Comparison of ENCODE assay signal across 29 cellular contexts in the genomic region with DNA sequence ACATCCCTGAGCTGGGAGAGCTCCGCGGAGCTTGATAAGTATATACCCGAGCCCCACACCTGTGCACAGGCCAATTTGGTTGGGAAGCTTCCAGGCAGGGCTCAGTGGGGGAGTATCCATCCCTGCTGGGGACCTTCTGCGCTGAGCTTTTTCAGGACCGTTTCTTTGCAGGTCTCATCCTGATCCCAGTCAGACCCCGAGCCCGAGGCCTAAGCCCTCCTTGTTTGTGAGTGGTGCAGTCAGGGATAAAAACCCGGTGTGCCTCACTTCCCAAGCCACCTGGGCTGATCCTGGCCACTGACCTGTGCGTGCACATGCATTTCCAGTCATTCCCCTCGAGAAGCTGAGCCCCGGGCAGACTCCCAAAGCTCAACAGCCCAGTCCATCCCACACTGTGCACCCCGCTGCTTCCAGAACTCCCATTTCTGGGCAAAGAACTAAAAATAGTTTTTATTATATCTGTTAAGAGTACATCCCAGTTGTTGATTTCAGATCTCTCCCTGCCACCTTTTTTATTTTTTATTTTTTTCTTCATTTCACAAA. TPM values are rescaled to one million over a fixed set of nuclear protein-coding genes. Genes with fewer than 3 reads are reported as not detected.
"Had no signal": no experiment of that assay in that cellular context is flagged by ENCODE, and none has a peak within 500 bp of the region (broad histone marks: within the 10 kb centered on the region; RNA-seq: fewer than 3 reads in every experiment).

No MANE protein-coding gene starts in this region.

- H3K27me3 Mint-ChIP-seq: activated B cell treated with CpG ODN at 0.5 μM for 24 hours; activated CD4-positive, alpha-beta memory T cell treated with anti-CD3 and anti-CD28 coated beads for 36 hours; activated naive CD4-positive, alpha-beta T cell treated with anti-CD3 and anti-CD28 coated beads, Interleukin-2, amount 10 ng/mL, durations not matched to agents 7 days and 5 days; activated naive CD8-positive, alpha-beta T cell; activated naive CD8-positive, alpha-beta T cell treated with anti-CD3 and anti-CD28 coated beads, Interleukin-2, amount 50 U/mL, for 24 hours; central memory CD8-positive, alpha-beta T cell had no signal

- H3K27me3 ChIP-seq: brain microvascular endothelial cell, SJSA1 had no signal

- H3K9me3 Mint-ChIP-seq: activated B cell treated with CpG ODN at 0.5 μM for 24 hours; activated CD4-positive, alpha-beta memory T cell treated with anti-CD3 and anti-CD28 coated beads for 36 hours; activated naive CD4-positive, alpha-beta T cell treated with anti-CD3 and anti-CD28 coated beads, Interleukin-2, amount 10 ng/mL, durations not matched to agents 7 days and 5 days; activated naive CD8-positive, alpha-beta T cell treated with anti-CD3 and anti-CD28 coated beads, Interleukin-2, amount 50 U/mL, for 24 hours; activated T-cell treated with anti-CD3 and anti-CD28 coated beads, Interleukin-2, amount 50 U/mL, for 4 hours; activated T-helper 1 cell treated with anti-CD3 and anti-CD28 coated beads, Interleukin-12 subunit alpha, Interleukin-12 subunit beta, Interleukin-2, Interleukin-4 antibody, amounts not matched to agents 30 ng/mL and 10 ng/mL and 1 ng/mL, durations not matched to agents 14 hours and 24 hours and 36 hours; central memory CD8-positive, alpha-beta T cell had no signal

- ATAC-seq: activated naive CD8-positive, alpha-beta T cell treated with anti-CD3 and anti-CD28 coated beads, Interleukin-2, amount 50 U/mL, for 24 hours; activated T-cell treated with anti-CD3 and anti-CD28 coated beads, Interleukin-2, amount 50 U/mL, for 4 hours; Panc1 had no signal

- H3K27ac ChIP-seq: brain microvascular endothelial cell, KMS-11, SJSA1, VCaP had no signal

- H3K9me3 ChIP-seq: SJSA1, SK-N-SH had no signal

- H3K4me3 ChIP-seq: SJSA1 had no signal

- H3K4me3 Mint-ChIP-seq: activated B cell treated with CpG ODN at 0.5 μM for 24 hours; activated CD4-positive, alpha-beta memory T cell treated with anti-CD3 and anti-CD28 coated beads for 36 hours; activated naive CD4-positive, alpha-beta T cell treated with anti-CD3 and anti-CD28 coated beads, Interleukin-2, amount 10 ng/mL, durations not matched to agents 7 days and 5 days; activated naive CD8-positive, alpha-beta T cell; activated naive CD8-positive, alpha-beta T cell treated with anti-CD3 and anti-CD28 coated beads, Interleukin-2, amount 50 U/mL, for 24 hours; activated T-cell treated with anti-CD3 and anti-CD28 coated beads, Interleukin-2, amount 50 U/mL, for 4 hours; activated T-helper 1 cell treated with anti-CD3 and anti-CD28 coated beads, Interleukin-12 subunit alpha, Interleukin-12 subunit beta, Interleukin-2, Interleukin-4 antibody, amounts not matched to agents 30 ng/mL and 10 ng/mL and 1 ng/mL, durations not matched to agents 14 hours and 24 hours and 36 hours; central memory CD8-positive, alpha-beta T cell had no signal

- DNase-seq: activated B cell treated with CpG ODN at 0.5 μM for 24 hours; activated CD4-positive, alpha-beta memory T cell treated with anti-CD3 and anti-CD28 coated beads for 36 hours; activated CD4-positive, alpha-beta T cell treated with anti-CD3 and anti-CD28 coated beads for 4 hours; activated CD4-positive, alpha-beta T cell treated with anti-CD3 and anti-CD28 coated beads, Interleukin-2, amount 50 U/mL, for 1 hour; activated CD4-positive, CD25-positive, alpha-beta regulatory T cell treated with anti-CD3 and anti-CD28 coated beads, Interleukin-2, amount 50 U/mL, for 72 hours; activated CD8-positive, alpha-beta memory T cell treated with anti-CD3 and anti-CD28 coated beads, Interleukin-2, amount 50 U/mL, for 4 hours; activated naive CD4-positive, alpha-beta T cell treated with anti-CD3 and anti-CD28 coated beads, Interleukin-2, amount 10 ng/mL, durations not matched to agents 7 days and 5 days; activated naive CD8-positive, alpha-beta T cell treated with anti-CD3 and anti-CD28 coated beads, Interleukin-2, amount 50 U/mL, for 24 hours; activated T-cell treated with anti-CD3 and anti-CD28 coated beads for 4 hours; activated T-cell treated with anti-CD3 and anti-CD28 coated beads, Interleukin-2, amount 50 U/mL, for 4 hours; anterior cingulate cortex; brain microvascular endothelial cell; NCI-H1092 treated with DMSO at 0.1 percent for 48 hours; NCI-H187 treated with DMSO at 0.1 percent for 48 hours; NCI-H2171 treated with DMSO at 0.1 percent for 48 hours; NCI-H2227 treated with DMSO at 0.1 percent for 48 hours; NCI-H510A treated with DMSO at 0.1 percent for 48 hours; SHP77 treated with DMSO at 0.1 percent for 48 hours; T-helper 2 cell; T-helper 9 cell had no signal

- H3K4me1 ChIP-seq: SJSA1 had no signal

- H3K27ac Mint-ChIP-seq: activated B cell treated with CpG ODN at 0.5 μM for 24 hours; activated CD4-positive, alpha-beta memory T cell treated with anti-CD3 and anti-CD28 coated beads for 36 hours; activated naive CD4-positive, alpha-beta T cell treated with anti-CD3 and anti-CD28 coated beads, Interleukin-2, amount 10 ng/mL, durations not matched to agents 7 days and 5 days; activated naive CD8-positive, alpha-beta T cell; activated naive CD8-positive, alpha-beta T cell treated with anti-CD3 and anti-CD28 coated beads, Interleukin-2, amount 50 U/mL, for 24 hours; activated T-helper 1 cell treated with anti-CD3 and anti-CD28 coated beads, Interleukin-12 subunit alpha, Interleukin-12 subunit beta, Interleukin-2, Interleukin-4 antibody, amounts not matched to agents 30 ng/mL and 10 ng/mL and 1 ng/mL, durations not matched to agents 14 hours and 24 hours and 36 hours had no signal

- H3K4me1 Mint-ChIP-seq: activated B cell treated with CpG ODN at 0.5 μM for 24 hours; activated naive CD4-positive, alpha-beta T cell treated with anti-CD3 and anti-CD28 coated beads, Interleukin-2, amount 10 ng/mL, durations not matched to agents 7 days and 5 days; activated naive CD8-positive, alpha-beta T cell treated with anti-CD3 and anti-CD28 coated beads, Interleukin-2, amount 50 U/mL, for 24 hours had no signal

RNA-seq across cellular contexts. Expression of a gene that starts 56.2 kb away (rescaled TPM):
- total RNA-seq: activated B cell treated with CpG ODN at 0.5 μM for 24 hours; activated CD4-positive, alpha-beta memory T cell treated with anti-CD3 and anti-CD28 coated beads for 36 hours; RPMI7951; SJSA1 had no signal
